Comparison of ENCODE assay signal across 1 cellular context in the genomic region with DNA sequence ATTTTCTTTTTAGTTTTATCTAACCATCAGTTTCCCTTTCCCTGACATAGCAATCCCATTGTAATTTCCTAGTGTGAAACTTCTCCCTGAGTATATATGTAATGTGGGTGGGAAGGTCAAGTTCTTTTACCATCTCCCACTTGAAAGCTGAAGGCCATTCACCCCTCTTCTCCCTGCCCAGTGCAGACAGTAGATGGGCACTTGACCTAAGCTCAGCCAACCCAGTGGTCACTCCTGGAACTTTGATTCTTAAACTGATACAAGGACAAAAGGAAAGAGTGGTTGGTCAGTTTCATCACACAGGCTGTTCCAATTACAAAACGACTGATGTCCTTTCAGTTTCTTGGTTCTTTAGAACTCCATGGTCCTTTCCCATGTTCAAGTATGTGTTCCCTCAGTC.
TF ChIP-seq lines count a peak whose summit lies in the region.

No MANE protein-coding gene starts in this region.

TF ChIP-seq in endothelial cell of umbilical vein, 7 proteins besides CTCF, POLR2A, EP300 and RAD21 (continued from another document):
- TF ChIP-seq FOS (IDR thresholded peaks at IDR 0.05; ENCODE audit: borderline replicate concordance, insufficient read depth, low read length) (no peak), EZH2 (IDR thresholded peaks at IDR 0.05; ENCODE audit: borderline replicate concordance, low read depth, low read length, severe bottlenecking) (no peak)
